28 cellular contexts compared by ENCODE assay signal in the genomic region with DNA sequence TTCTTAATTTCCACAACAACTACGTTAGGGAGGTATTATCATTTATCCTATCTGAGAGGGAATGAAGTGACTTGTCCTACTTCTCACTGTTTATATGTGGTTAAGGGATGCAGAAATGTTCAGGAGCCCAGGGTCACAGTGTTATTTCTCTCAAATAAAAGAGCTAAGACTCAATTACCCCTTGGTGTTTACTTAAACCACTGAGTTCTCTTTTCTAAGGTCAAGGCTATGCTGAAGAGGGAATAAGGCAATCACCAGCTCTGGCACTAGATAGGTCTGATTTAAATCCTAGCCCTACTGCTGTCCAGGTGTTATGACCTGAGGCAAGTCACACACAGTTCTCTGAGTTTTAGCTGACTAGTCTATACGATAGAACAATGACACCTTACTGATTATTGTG.
"Had no signal": no experiment of that assay in that cellular context is flagged by ENCODE, and none has a peak within 500 bp of the region (broad histone marks: within the 10 kb centered on the region; RNA-seq: fewer than 3 reads in every experiment).

No MANE protein-coding gene starts in this region.

- H3K27ac ChIP-seq: left ventricle myocardium inferior, ovary, prostate gland, stomach, thoracic aorta, tibial artery, upper lobe of left lung, vagina had no signal

- H3K4me1 ChIP-seq: prostate gland, tibial artery, vagina had no signal

- H3K4me3 ChIP-seq: left ventricle myocardium inferior, lung, mucosa of descending colon, ovary, prostate gland, skin epidermis, stomach, suprapubic skin, thoracic aorta, tibial artery, upper lobe of left lung, vagina had no signal

- H3K4me3 Mint-ChIP-seq: naive thymus-derived CD4-positive, alpha-beta T cell; natural killer cell treated with Interleukin-12 subunit alpha and Interleukin-12 subunit beta and Interleukin-15 and Interleukin-18, amount 100 ng/mL, for 72 hours; stimulated activated naive B cell treated with anti-CD40 and anti-IgM and Interleukin-4, amounts not matched to agents 10 μg/mL and 1 μg/mL and 100 μg/mL, for 72 hours had no signal

- H3K36me3 Mint-ChIP-seq: natural killer cell treated with Interleukin-12 subunit alpha and Interleukin-12 subunit beta and Interleukin-15 and Interleukin-18, amount 100 ng/mL, for 72 hours; stimulated activated naive B cell treated with anti-CD40 and anti-IgM and Interleukin-4, amounts not matched to agents 10 μg/mL and 1 μg/mL and 100 μg/mL, for 72 hours had no signal

- H3K27me3 ChIP-seq: ovary, stomach, suprapubic skin, tibial artery, upper lobe of left lung, vagina had no signal

- H3K9me3 ChIP-seq: left ventricle myocardium inferior, mucosa of descending colon, ovary, prostate gland, stomach, suprapubic skin, thoracic aorta, tibial artery, upper lobe of left lung, vagina had no signal

- DNase-seq: hippocampal formation; kidney; left colon; left ventricle myocardium inferior; midbrain; mucosa of descending colon; naive thymus-derived CD4-positive, alpha-beta T cell; ovary; posterior cingulate gyrus; retina; right cardiac atrium; stimulated activated CD4-positive, alpha-beta T cell treated with anti-CD3 and anti-CD28 coated beads, Interleukin-12 subunit alpha, Interleukin-12 subunit beta, amount 100 ng/mL, for 4 hours; stimulated activated CD4-positive, alpha-beta T cell treated with anti-CD3 and anti-CD28 coated beads, Interleukin-15, amount 100 ng/mL, for 24 hours; stimulated activated CD4-positive, alpha-beta T cell treated with anti-CD3 and anti-CD28 coated beads, Interleukin-2, amount 100 ng/mL, for 24 hours; stimulated activated CD4-positive, alpha-beta T cell treated with anti-CD3 and anti-CD28 coated beads, Interleukin-4, amount 100 ng/mL, for 1 hour; stimulated activated naive B cell treated with anti-CD40 and anti-IgM and Interleukin-4, amounts not matched to agents 10 μg/mL and 1 μg/mL and 100 μg/mL, for 72 hours; stimulated activated naive CD8-positive, alpha-beta T cell treated with anti-CD3 and anti-CD28 coated beads, Interleukin-15, Interleukin-2, amounts not matched to agents 100 U/mL and 50 U/mL, for 24 hours; stomach; tibial artery; upper lobe of left lung had no signal

- H3K27me3 Mint-ChIP-seq: naive thymus-derived CD4-positive, alpha-beta T cell had no signal

- H3K27ac Mint-ChIP-seq: naive thymus-derived CD4-positive, alpha-beta T cell; stimulated activated naive B cell treated with anti-CD40 and anti-IgM and Interleukin-4, amounts not matched to agents 10 μg/mL and 1 μg/mL and 100 μg/mL, for 72 hours had no signal

- H3K9me3 Mint-ChIP-seq: natural killer cell treated with Interleukin-12 subunit alpha and Interleukin-12 subunit beta and Interleukin-15 and Interleukin-18, amount 100 ng/mL, for 72 hours had no signal

- H3K36me3 ChIP-seq: left ventricle myocardium inferior, ovary, prostate gland, stomach, suprapubic skin, thoracic aorta, tibial artery, upper lobe of left lung, vagina had no signal

- ATAC-seq: left colon; mucosa of descending colon; naive thymus-derived CD4-positive, alpha-beta T cell; natural killer cell treated with Interleukin-12 subunit alpha and Interleukin-12 subunit beta and Interleukin-15 and Interleukin-18, amount 100 ng/mL, for 72 hours; right cardiac atrium; sciatic nerve; stimulated activated naive B cell treated with anti-CD40 and anti-IgM and Interleukin-4, amounts not matched to agents 10 μg/mL and 1 μg/mL and 100 μg/mL, for 72 hours; stimulated activated naive CD8-positive, alpha-beta T cell treated with anti-CD3 and anti-CD28 coated beads, Interleukin-15, Interleukin-2, amounts not matched to agents 100 U/mL and 50 U/mL, for 24 hours had no signal
